9 cellular contexts compared by ENCODE assay signal in genomic region chr16:89408315-89408714, GRCh38.
DNase-seq lines count a peak whose midpoint lies in the region; ATAC-seq and TF ChIP-seq lines count a peak whose summit lies in the region.
"Had no signal": no experiment of that assay in that cellular context is flagged by ENCODE, and none has a peak within 500 bp of the region (broad histone marks: within the 10 kb centered on the region; RNA-seq: fewer than 3 reads in every experiment).

No MANE protein-coding gene starts in this region.

- peak overlapping the region in 4 of 5 donors; percentile 13 to 78 (median 68) for H3K27ac ChIP-seq in adrenal gland
- H3K27ac ChIP-seq in ovary, result no peak overlapping the region
- no peak overlapping the region for H3K27ac ChIP-seq in OCI-LY7 (ENCODE audit: low read depth, low read length, poor library complexity, severe bottlenecking)

- H3K36me3 ChIP-seq in adrenal gland (replicated peaks in 1 of 2) (no peaks in the 10 kb centered on the region), ovary (no peaks in the 10 kb centered on the region), OCI-LY7 (ENCODE audit: insufficient read depth, low read length) (peaks cover 5% of the 10 kb centered on the region; the same call in 1 of the 2 replicates)

- no TSS peak for BruUV-seq in OCI-LY7 (replicated peaks; lab: Mats Ljungman, UMichigan)

- H3K4me1 ChIP-seq in adrenal gland (replicated peaks in 1 of 2) (peaks cover 45 to 94% of the 10 kb centered on the region in 2 donors), ovary (ENCODE audit: insufficient read depth) (peaks cover 49% of the 10 kb centered on the region), OCI-LY7 (ENCODE audit: insufficient read depth, low read length, poor library complexity, severe bottlenecking) (peaks cover 37% of the 10 kb centered on the region)

- no peak for DNase-seq in activated T-cell treated with anti-CD3 and anti-CD28 coated beads, Interleukin-2, amount 50 U/mL, for 72 hours
- no peak for DNase-seq in activated T-cell treated with anti-CD3 and anti-CD28 coated beads, Interleukin-2, amount 50 U/mL, for 1 hour
- DNase-seq in adrenal gland (peak in 6 of 7 donors; percentile 54 to 73 (median 65)), left lobe of liver (ENCODE audit: low spot score) (peak; percentile 82), ovary (no peak), OCI-LY7 (ENCODE audit: low spot score) (no peak)
- DNase-seq in stimulated activated naive CD8-positive, alpha-beta T cell treated with anti-CD3 and anti-CD28 coated beads, Interleukin-15, amount 100 ng/mL, for 72 hours, result no peak
- DNase-seq: NCI-H1105 treated with DMSO at 0.1 percent for 48 hours had no signal

- TF ChIP-seq CTCF in adrenal gland (IDR thresholded peaks at IDR 0.05), result no peak
- no peak for TF ChIP-seq CTCF in ovary (IDR thresholded peaks at IDR 0.05)
- no peak for TF ChIP-seq CTCF in OCI-LY7 (conservative IDR thresholded peaks at IDR 0.05; ENCODE audit: low read length)

- no peak overlapping the region for H2AFZ ChIP-seq in OCI-LY7 (ENCODE audit: low read length)

- CTCF ChIA-PET in OCI-LY7 (lab: Charles Lee; ENCODE audit: unreplicated experiment), result no interaction called here

- H3K79me2 ChIP-seq in OCI-LY7 (ENCODE audit: insufficient read depth, low read depth, low read length), result peaks cover 98% of the 10 kb centered on the region

- WGBS in adrenal gland, 4 donors, result 39 to 70% (median 51%) methylated on average over 2 to 12 of the region's 12 CpGs
- WGBS in ovary, 3 donors, result 64 to 66% (median 66%) methylated on average over 12 of the region's 12 CpGs

- peaks cover 94% of the 10 kb centered on the region for H3K4me1 Mint-ChIP-seq in activated T-cell treated with anti-CD3 and anti-CD28 coated beads, Interleukin-2, amount 50 U/mL, for 72 hours (ENCODE audit: low read depth)
- peaks cover 97% of the 10 kb centered on the region for H3K4me1 Mint-ChIP-seq in stimulated activated naive CD8-positive, alpha-beta T cell treated with anti-CD3 and anti-CD28 coated beads, Interleukin-15, amount 100 ng/mL, for 72 hours

- H4K20me1 ChIP-seq in OCI-LY7 (ENCODE audit: insufficient read depth, low read length), result peaks cover 33% of the 10 kb centered on the region

- intact Hi-C loops in adrenal gland (cut with DNase I), result loop anchor here in 1 of 2 donors (10.0 kb wide), 1 partner anchor 76 kb away; no protein-coding TSS in a partner anchor
- intact Hi-C loops in ovary (cut with DNase I), result no loop called here
- intact Hi-C loops in OCI-LY7 (cut with micrococcal nuclease; ENCODE audit: unreplicated experiment), result no loop called here

- H3K4me3 ChIP-seq in adrenal gland (no peak overlapping the region), ovary (no peak overlapping the region), OCI-LY7 (ENCODE audit: low read depth, low read length, poor library complexity, severe bottlenecking) (no peak overlapping the region)

- TF ChIP-seq POLR2A in adrenal gland (IDR thresholded peaks at IDR 0.05) (no peak), ovary (IDR thresholded peaks at IDR 0.05) (no peak)

- no peak overlapping the region for H3K4me2 ChIP-seq in OCI-LY7 (ENCODE audit: low read length)

- no peaks in the 10 kb centered on the region for H3K9me3 ChIP-seq in adrenal gland (replicated peaks in 1 of 3)
- H3K9me3 ChIP-seq in ovary, result no peaks in the 10 kb centered on the region
- H3K9me3 ChIP-seq in OCI-LY7 (ENCODE audit: low read length), result no peaks in the 10 kb centered on the region

- no peaks in the 10 kb centered on the region for H3K9me3 Mint-ChIP-seq in activated T-cell treated with anti-CD3 and anti-CD28 coated beads, Interleukin-2, amount 50 U/mL, for 72 hours
- no peaks in the 10 kb centered on the region for H3K9me3 Mint-ChIP-seq in stimulated activated naive CD8-positive, alpha-beta T cell treated with anti-CD3 and anti-CD28 coated beads, Interleukin-15, amount 100 ng/mL, for 72 hours

- no peak for TF ChIP-seq EP300 in ovary (IDR thresholded peaks at IDR 0.05)

- H3K27me3 ChIP-seq in adrenal gland (no peaks in the 10 kb centered on the region), ovary (no peaks in the 10 kb centered on the region)

- H3K27me3 Mint-ChIP-seq in activated T-cell treated with anti-CD3 and anti-CD28 coated beads, Interleukin-2, amount 50 U/mL, for 72 hours (ENCODE audit: low read depth), result no peaks in the 10 kb centered on the region
- no peaks in the 10 kb centered on the region for H3K27me3 Mint-ChIP-seq in stimulated activated naive CD8-positive, alpha-beta T cell treated with anti-CD3 and anti-CD28 coated beads, Interleukin-15, amount 100 ng/mL, for 72 hours

- no peak for ATAC-seq in activated T-cell treated with anti-CD3 and anti-CD28 coated beads, Interleukin-2, amount 50 U/mL, for 72 hours (replicated peaks in 1 of 2)
- peak; percentile 75 for ATAC-seq in left lobe of liver
- ATAC-seq in stimulated activated naive CD8-positive, alpha-beta T cell treated with anti-CD3 and anti-CD28 coated beads, Interleukin-15, amount 100 ng/mL, for 72 hours, result no peak
- ATAC-seq in HG02973 (IDR thresholded peaks at IDR 0.05; ENCODE audit: unreplicated experiment), result no peak

- POLR2A ChIA-PET in OCI-LY7 (lab: Charles Lee), result no interaction called here

- no peaks in the 10 kb centered on the region for H3K9me2 ChIP-seq in OCI-LY7 (ENCODE audit: insufficient read depth, low read length)

- H3K36me3 Mint-ChIP-seq in activated T-cell treated with anti-CD3 and anti-CD28 coated beads, Interleukin-2, amount 50 U/mL, for 72 hours (ENCODE audit: insufficient read depth in 2 of 2), result peaks cover under 1 to 10% of the 10 kb centered on the region in 2 donors

- peak overlapping the region; percentile 94 for H3K27ac Mint-ChIP-seq in activated T-cell treated with anti-CD3 and anti-CD28 coated beads, Interleukin-2, amount 50 U/mL, for 72 hours
- peak overlapping the region in 1 of 2 donors; percentile 90 for H3K27ac Mint-ChIP-seq in stimulated activated naive CD8-positive, alpha-beta T cell treated with anti-CD3 and anti-CD28 coated beads, Interleukin-15, amount 100 ng/mL, for 72 hours

- H3K4me3 Mint-ChIP-seq in activated T-cell treated with anti-CD3 and anti-CD28 coated beads, Interleukin-2, amount 50 U/mL, for 72 hours, result peak overlapping the region; percentile 60 to 65
- H3K4me3 Mint-ChIP-seq in stimulated activated naive CD8-positive, alpha-beta T cell treated with anti-CD3 and anti-CD28 coated beads, Interleukin-15, amount 100 ng/mL, for 72 hours, result peak overlapping the region; percentile 56 to 62

Comparison
In these comparisons a context has a peak if more than half of its experiments do, and no peak if none do; other contexts are left out.
1. DNase-seq: peak in adrenal gland (6 of 7) and left lobe of liver (single experiment); none in activated T-cell treated with anti-CD3 and anti-CD28 coated beads, Interleukin-2, amount 50 U/mL, for 72 hours (0 of 2), activated T-cell treated with anti-CD3 and anti-CD28 coated beads, Interleukin-2, amount 50 U/mL, for 1 hour (single experiment), stimulated activated naive CD8-positive, alpha-beta T cell treated with anti-CD3 and anti-CD28 coated beads, Interleukin-15, amount 100 ng/mL, for 72 hours (0 of 2), ovary (0 of 5) and OCI-LY7 (single experiment).
2. H3K27ac ChIP-seq: peak in adrenal gland (4 of 5); none in ovary (0 of 2) and OCI-LY7 (single experiment).